ENCODE assay signal across 24 cellular contexts in genomic region chr15:69652906-69653305, GRCh38.
DNase-seq lines count a peak whose midpoint lies in the region; ATAC-seq and TF ChIP-seq lines count a peak whose summit lies in the region.
"Had no signal": no experiment of that assay in that cellular context is flagged by ENCODE, and none has a peak within 500 bp of the region (broad histone marks: within the 10 kb centered on the region; RNA-seq: fewer than 3 reads in every experiment).

No MANE protein-coding gene starts in this region.

- no peak overlapping the region for H3K4me3 ChIP-seq in neutrophil (ENCODE audit: low read depth in 1 of 2, low read length in 1 of 2)
- H3K4me3 ChIP-seq: colonic mucosa, HAP-1, lower lobe of right lung, mucosa of descending colon, SJSA1, vagina had no signal

- peaks cover 17 to 33% of the 10 kb centered on the region in 2 donors for H3K4me1 Mint-ChIP-seq in natural killer cell
- peaks cover 15 to 17% of the 10 kb centered on the region in 2 donors for H3K4me1 Mint-ChIP-seq in natural killer cell treated with Interleukin-12 subunit alpha and Interleukin-12 subunit beta and Interleukin-15 and Interleukin-18, amount 100 ng/mL, for 72 hours (ENCODE audit: low read depth in 2 of 2)

- no peaks in the 10 kb centered on the region for H3K36me3 Mint-ChIP-seq in natural killer cell
- no peaks in the 10 kb centered on the region for H3K36me3 Mint-ChIP-seq in natural killer cell treated with Interleukin-12 subunit alpha and Interleukin-12 subunit beta and Interleukin-15 and Interleukin-18, amount 100 ng/mL, for 72 hours
- H3K36me3 Mint-ChIP-seq: activated CD4-positive, alpha-beta memory T cell treated with anti-CD3 and anti-CD28 coated beads for 36 hours; brain had no signal

- H3K4me3 Mint-ChIP-seq in natural killer cell, result no peak overlapping the region
- no peak overlapping the region for H3K4me3 Mint-ChIP-seq in natural killer cell treated with Interleukin-12 subunit alpha and Interleukin-12 subunit beta and Interleukin-15 and Interleukin-18, amount 100 ng/mL, for 72 hours
- H3K4me3 Mint-ChIP-seq: activated CD4-positive, alpha-beta memory T cell treated with anti-CD3 and anti-CD28 coated beads for 36 hours; brain had no signal

- intact Hi-C loops in natural killer cell (cut with micrococcal nuclease), result loop anchor here (2.0 kb wide), 1 partner anchor 178 kb away; no protein-coding TSS in a partner anchor

- DNase-seq in natural killer cell (no peak), ecto neural progenitor cell (ENCODE audit: low spot score) (peak; percentile 20), NCI-H128 (lab: John Stamatoyannopoulos, UW; ENCODE audit: unreplicated experiment) (no peak)
- DNase-seq in natural killer cell treated with Interleukin-12 subunit alpha and Interleukin-12 subunit beta and Interleukin-15 and Interleukin-18, amount 100 ng/mL, for 72 hours (ENCODE audit: low spot score), result no peak
- DNase-seq in effector CD8-positive, alpha-beta T cell (lab: John Stamatoyannopoulos, UW), result no peak
- DNase-seq: activated CD4-positive, alpha-beta memory T cell treated with anti-CD3 and anti-CD28 coated beads for 36 hours; activated gamma-delta T cell treated with Interleukin-2 at 50 U/mL for 16 hours; colonic mucosa; hypothalamus; lower lobe of right lung; mucosa of descending colon; NCI-H1092 treated with DMSO at 0.1 percent for 48 hours; NCI-H2081 treated with DMSO at 0.1 percent for 48 hours; NCI-H446; stimulated activated CD4-positive, alpha-beta T cell treated with anti-CD3 and anti-CD28 coated beads, Interleukin-1b, Interleukin-23, amount 100 ng/mL, for 48 hours; substantia nigra had no signal

- peaks cover 55% of the 10 kb centered on the region for H3K27me3 ChIP-seq in neutrophil
- H3K27me3 ChIP-seq: colonic mucosa, vagina had no signal

- no peaks in the 10 kb centered on the region for H3K9me3 Mint-ChIP-seq in natural killer cell
- H3K9me3 Mint-ChIP-seq in natural killer cell treated with Interleukin-12 subunit alpha and Interleukin-12 subunit beta and Interleukin-15 and Interleukin-18, amount 100 ng/mL, for 72 hours, result no peaks in the 10 kb centered on the region
- H3K9me3 Mint-ChIP-seq: activated CD4-positive, alpha-beta memory T cell treated with anti-CD3 and anti-CD28 coated beads for 36 hours had no signal

- ATAC-seq in natural killer cell, result peak; percentile 65 to 88 (median 78)
- ATAC-seq in natural killer cell treated with Interleukin-12 subunit alpha and Interleukin-12 subunit beta and Interleukin-15 and Interleukin-18, amount 100 ng/mL, for 72 hours, result no peak
- ATAC-seq in HG03432 (IDR thresholded peaks at IDR 0.05; ENCODE audit: unreplicated experiment), result no peak
- ATAC-seq: activated CD4-positive, CD25-positive, alpha-beta regulatory T cell treated with anti-CD3 and anti-CD28 coated beads, Interleukin-2, amount 50 U/mL, for 24 hours; mucosa of descending colon had no signal

- H3K27ac ChIP-seq in neutrophil, result peak overlapping the region; percentile 66
- H3K27ac ChIP-seq: colonic mucosa, HL-60, lower lobe of right lung, SJSA1, vagina had no signal

- no peaks in the 10 kb centered on the region for H3K9me3 ChIP-seq in neutrophil
- H3K9me3 ChIP-seq: colonic mucosa, HAP-1, lower lobe of right lung, mucosa of descending colon, vagina had no signal

- peaks cover 23 to 31% of the 10 kb centered on the region in 2 experiments for H3K4me1 ChIP-seq in neutrophil (ENCODE audit: control insufficient read depth in 1 of 2, insufficient read depth in 1 of 2, low read depth in 1 of 2, low read length in 1 of 2)
- H3K4me1 ChIP-seq: colonic mucosa, HAP-1, lower lobe of right lung, vagina had no signal

- no peak overlapping the region for H3K27ac Mint-ChIP-seq in natural killer cell
- no peak overlapping the region for H3K27ac Mint-ChIP-seq in natural killer cell treated with Interleukin-12 subunit alpha and Interleukin-12 subunit beta and Interleukin-15 and Interleukin-18, amount 100 ng/mL, for 72 hours
- H3K27ac Mint-ChIP-seq: activated CD4-positive, alpha-beta memory T cell treated with anti-CD3 and anti-CD28 coated beads for 36 hours; brain had no signal

- peaks cover 52% of the 10 kb centered on the region in 2 donors for H3K27me3 Mint-ChIP-seq in natural killer cell (ENCODE audit: low read depth in 2 of 2)
- peaks cover 33 to 36% of the 10 kb centered on the region in 2 donors for H3K27me3 Mint-ChIP-seq in natural killer cell treated with Interleukin-12 subunit alpha and Interleukin-12 subunit beta and Interleukin-15 and Interleukin-18, amount 100 ng/mL, for 72 hours

- TF ChIP-seq CTCF in natural killer cell (IDR thresholded peaks at IDR 0.05) (no peak), neutrophil (IDR thresholded peaks at IDR 0.05) (no peak)

- no peaks in the 10 kb centered on the region for H3K36me3 ChIP-seq in neutrophil
- H3K36me3 ChIP-seq: colonic mucosa, HAP-1, lower lobe of right lung, SJSA1, vagina had no signal

Comparison
In these comparisons a context has a peak if more than half of its experiments do, and no peak if none do; other contexts are left out.
1. ATAC-seq: peak in natural killer cell (3 of 3); none in natural killer cell treated with Interleukin-12 subunit alpha and Interleukin-12 subunit beta and Interleukin-15 and Interleukin-18, amount 100 ng/mL, for 72 hours (0 of 2) and HG03432 (single experiment).